In genomic region chr2:14079576-14079975, GRCh38 we compare ENCODE assay signal across 23 cellular contexts.
DNase-seq lines count a peak whose midpoint lies in the region; ATAC-seq, FAIRE-seq and TF ChIP-seq lines count a peak whose summit lies in the region.
"Had no signal": no experiment of that assay in that cellular context is flagged by ENCODE, and none has a peak within 500 bp of the region (broad histone marks: within the 10 kb centered on the region; RNA-seq: fewer than 3 reads in every experiment).

No MANE protein-coding gene starts in this region.

- H3K27ac Mint-ChIP-seq in GM23338: no peak overlapping the region
- H3K27ac Mint-ChIP-seq: B cell; CD4-positive, alpha-beta T cell; CD8-positive, alpha-beta T cell had no signal

- H4K20me1 ChIP-seq in GM23338 (replicated peaks; ENCODE audit: insufficient read depth) (no peaks in the 10 kb centered on the region), GM12878 (ENCODE audit: control insufficient read depth, insufficient read depth) (no peaks in the 10 kb centered on the region)
- H4K20me1 ChIP-seq: BLaER1 treated with 17β-estradiol and CSF1 and Interleukin-3, amounts not matched to agents 10 nM and 100 nM had no signal

- H3K4me3 Mint-ChIP-seq in GM23338: no peak overlapping the region
- H3K4me3 Mint-ChIP-seq: B cell; CD4-positive, alpha-beta T cell; CD8-positive, alpha-beta T cell had no signal

- peaks cover 1% of the 10 kb centered on the region for H3K27me3 Mint-ChIP-seq in GM23338 (ENCODE audit: insufficient read depth, low read depth, poor library complexity)
- H3K27me3 Mint-ChIP-seq: B cell; CD4-positive, alpha-beta T cell had no signal

- CTCF ChIA-PET in GM12878 (lab: Yijun Ruan, JAX): no interaction called here

- H3K9me3 ChIP-seq in GM12878 (replicated peaks; ENCODE audit: control insufficient read depth, insufficient read depth, low read length) (no peaks in the 10 kb centered on the region; the same call in 2 of the 3 replicates), stomach (peaks cover 0 to 5% (median 0%) of the 10 kb centered on the region in 4 donors)
- H3K9me3 ChIP-seq: Caco-2 had no signal

- TF ChIP-seq EP300 in GM12878 (IDR thresholded peaks at IDR 0.05; ENCODE audit: borderline replicate concordance in 1 of 2, control insufficient read depth in 1 of 2, low read depth in 2 of 2, low read length in 2 of 2): no peak
- TF ChIP-seq EP300 in stomach (IDR thresholded peaks at IDR 0.05): no peak

- peaks cover 17% of the 10 kb centered on the region for H3K4me1 Mint-ChIP-seq in GM23338
- H3K4me1 Mint-ChIP-seq: B cell had no signal

- no peak overlapping the region for H3K9ac ChIP-seq in GM12878 (ENCODE audit: control insufficient read depth, insufficient read depth, low read length)
- H3K9ac ChIP-seq: BLaER1 treated with 17β-estradiol and CSF1 and Interleukin-3, amounts not matched to agents 10 nM and 100 nM had no signal

- no peak overlapping the region for H3K27ac ChIP-seq in GM23338 (ENCODE audit: low read depth)
- no peak overlapping the region for H3K27ac ChIP-seq in GM12878 (ENCODE audit: control insufficient read depth, insufficient read depth)
- no peak overlapping the region for H3K27ac ChIP-seq in stomach
- H3K27ac ChIP-seq: C4-2B had no signal

- H3K36me3 Mint-ChIP-seq in GM23338 (ENCODE audit: low read depth): peaks cover 16% of the 10 kb centered on the region; the same call in 2 of the 3 replicates
- H3K36me3 Mint-ChIP-seq: CD8-positive, alpha-beta T cell had no signal

- H3K9me2 ChIP-seq in GM23338 (ENCODE audit: insufficient read depth): no peaks in the 10 kb centered on the region

- H2AFZ ChIP-seq in GM23338: no peak overlapping the region
- no peak overlapping the region for H2AFZ ChIP-seq in GM12878 (ENCODE audit: control insufficient read depth, low read depth, low read length)

- ATAC-seq in GM23338: no peak
- ATAC-seq in GM12878: no peak
- no peak for ATAC-seq in HG03439 (IDR thresholded peaks at IDR 0.05; ENCODE audit: unreplicated experiment)
- no peak for ATAC-seq in GM21526 (IDR thresholded peaks at IDR 0.05; ENCODE audit: low FRiP score, unreplicated experiment)
- ATAC-seq: CD8-positive, alpha-beta T cell had no signal

- no peaks in the 10 kb centered on the region for H3K27me3 ChIP-seq in GM23338 (ENCODE audit: insufficient read depth)
- H3K27me3 ChIP-seq in GM12878 (replicated peaks in 1 of 2; ENCODE audit: control insufficient read depth in 2 of 2, insufficient read depth in 2 of 2, low read length in 1 of 2): no peaks in the 10 kb centered on the region
- H3K27me3 ChIP-seq in stomach: no peaks in the 10 kb centered on the region
- H3K27me3 ChIP-seq: BLaER1 treated with 17β-estradiol and CSF1 and Interleukin-3, amounts not matched to agents 10 nM and 100 nM had no signal

- peaks cover 16% of the 10 kb centered on the region; the same call in 2 of the 3 replicates for H3K9me3 Mint-ChIP-seq in GM23338
- H3K9me3 Mint-ChIP-seq: CD4-positive, alpha-beta T cell had no signal

- TF ChIP-seq RAD21 in GM12878 (IDR thresholded peaks at IDR 0.05; ENCODE audit: insufficient read depth, low read depth, low read length): no peak

- H3K4me2 ChIP-seq in GM23338: 0 out of 2 replicates have a peak overlapping the region, but pooled peaks have one; percentile 1
- no peak overlapping the region for H3K4me2 ChIP-seq in GM12878 (ENCODE audit: control insufficient read depth, insufficient read depth)

- no TSS peak for BruUV-seq in GM12878 (replicated peaks; lab: Mats Ljungman, UMichigan)

- 8% methylated on average over 3 of the region's 3 CpGs for WGBS in GM12878 (ENCODE audit: insufficient coverage, insufficient replicate concordance, low lambda C conversion rate, missing lambda C conversion rate)
- WGBS in stomach, 5 donors: 64 to 84% (median 78%) methylated on average over 3 of the region's 3 CpGs

- intact Hi-C loops in GM12878 (cut with micrococcal nuclease; ENCODE audit: unreplicated experiment): no loop called here
- intact Hi-C loops in stomach (cut with DNase I; ENCODE audit: low total_unique reads): no loop called here

- FAIRE-seq in GM12891 (lab: Jason Lieb, UNC): no peak
- no peak for FAIRE-seq in GM12878 (lab: Jason Lieb, UNC)
- FAIRE-seq: A204.1, D721Med, G401.6, GM19239 had no signal

- TF ChIP-seq CTCF in GM23338 (conservative IDR thresholded peaks at IDR 0.05; ENCODE audit: low read depth in 2 of 2) (no peak), GM12878 (IDR thresholded peaks at IDR 0.05 in 2 of 3, conservative IDR thresholded peaks at IDR 0.05 in 1 of 3; ENCODE audit: control insufficient read depth in 2 of 3, extremely low read depth in 1 of 3, insufficient read depth in 1 of 3, low read depth in 3 of 3, low read length in 3 of 3) (no peak), stomach (IDR thresholded peaks at IDR 0.05) (no peak)

- in situ Hi-C loops in GM12878 (cut with MboI): no loop called here

- DNase-seq in GM12891 (ENCODE audit: insufficient read length, low spot score): no peak
- no peak for DNase-seq in GM23338 (ENCODE audit: low spot score)
- peak; percentile 13 for DNase-seq in OCI-M1 (lab: John Stamatoyannopoulos, UW)
- no peak for DNase-seq in GM12878 (ENCODE audit: low read depth, low spot score)
- DNase-seq in Ammon's horn (ENCODE audit: low spot score): no peak
- DNase-seq in stomach: no peak
- DNase-seq: 8988T; ACHN; Caco-2; Calu3; CD4-positive, alpha-beta T cell; CD8-positive, alpha-beta T cell; DMS79 treated with DMSO at 0.1 percent for 48 hours; GF-D8 had no signal

- H3F3A ChIP-seq in GM23338 (replicated peaks; ENCODE audit: low read depth): no peaks in the 10 kb centered on the region

- H3K36me3 ChIP-seq in GM23338 (ENCODE audit: insufficient read depth): no peaks in the 10 kb centered on the region
- no peaks in the 10 kb centered on the region for H3K36me3 ChIP-seq in GM12878 (ENCODE audit: control insufficient read depth in 2 of 2, insufficient read depth in 2 of 2, low read length in 1 of 2)
- no peaks in the 10 kb centered on the region for H3K36me3 ChIP-seq in stomach
- H3K36me3 ChIP-seq: BLaER1 treated with 17β-estradiol and CSF1 and Interleukin-3, amounts not matched to agents 10 nM and 100 nM had no signal

- RAD21 ChIA-PET in GM12878 (lab: Charles Lee; ENCODE audit: unreplicated experiment): no interaction called here

- no peaks in the 10 kb centered on the region for H3K79me2 ChIP-seq in GM23338 (replicated peaks; ENCODE audit: insufficient read depth)
- no peaks in the 10 kb centered on the region for H3K79me2 ChIP-seq in GM12878 (ENCODE audit: control insufficient read depth, insufficient read depth, low read length)

- H3K4me1 ChIP-seq in GM23338 (ENCODE audit: insufficient read depth) (peaks cover 13% of the 10 kb centered on the region), GM12878 (ENCODE audit: control insufficient read depth, insufficient read depth, low read length) (no peaks in the 10 kb centered on the region), stomach (no peaks in the 10 kb centered on the region)
- H3K4me1 ChIP-seq: Caco-2 had no signal

- no peak for TF ChIP-seq POLR2A in GM12891 (IDR thresholded peaks at IDR 0.05; ENCODE audit: low read depth, low read length)
- no peak for TF ChIP-seq POLR2A in GM12878 (IDR thresholded peaks at IDR 0.05; ENCODE audit: low read depth, low read length)
- no peak for TF ChIP-seq POLR2A in stomach (IDR thresholded peaks at IDR 0.05)

- H3K4me3 ChIP-seq in GM23338 (no peak overlapping the region), GM12878 (no peak overlapping the region), stomach (no peak overlapping the region)
- H3K4me3 ChIP-seq: BLaER1 treated with 17β-estradiol and CSF1 and Interleukin-3, amounts not matched to agents 10 nM and 100 nM had no signal

- POLR2A ChIA-PET in GM12878 (lab: Charles Lee): no interaction called here

- SMC1A ChIA-PET in GM12878 (lab: Charles Lee; ENCODE audit: uncharacterized antibody, unreplicated experiment): interaction anchor here (1.0 kb wide), 1 partner anchor 10 kb away, joined by 3 read pairs; no protein-coding TSS in a partner anchor

TF ChIP-seq in GM12891, 5 proteins besides CTCF, POLR2A, EP300 and RAD21:
- TF ChIP-seq POU2F2 (IDR thresholded peaks at IDR 0.05; ENCODE audit: low read depth, low read length): no peak
- peak; percentile 24; the same call in 1 of the 2 replicates for TF ChIP-seq SPI1 (IDR thresholded peaks at IDR 0.05; ENCODE audit: low read depth, low read length)
- TF ChIP-seq POLR2AphosphoS5 (IDR thresholded peaks at IDR 0.05; ENCODE audit: low read depth, low read length): no peak
- TF ChIP-seq PAX5 (IDR thresholded peaks at IDR 0.05; ENCODE audit: insufficient read depth, low read length, severe bottlenecking): no peak
- no peak for TF ChIP-seq TAF1 (IDR thresholded peaks at IDR 0.05; ENCODE audit: low read depth, low read length)
TF ChIP-seq in GM12891: peak in this region for 1.

TF ChIP-seq in GM23338, 12 proteins besides CTCF, POLR2A, EP300 and RAD21:
- TF ChIP-seq EZH2phosphoT487 (IDR thresholded peaks at IDR 0.05; ENCODE audit: unreplicated experiment) (no peak), NANOG (IDR thresholded peaks at IDR 0.05; ENCODE audit: borderline replicate concordance) (no peak), STAT1 (IDR thresholded peaks at IDR 0.05; ENCODE audit: unreplicated experiment) (no peak), ETS1 (IDR thresholded peaks at IDR 0.05) (no peak), POLR2AphosphoS5 (IDR thresholded peaks at IDR 0.05; ENCODE audit: low read depth) (no peak)

TF ChIP-seq in GM12878, 131 proteins besides CTCF, POLR2A, EP300 and RAD21 (continues in another document):
- no peak for TF ChIP-seq NRF1 (conservative IDR thresholded peaks at IDR 0.05; ENCODE audit: low read depth, low read length)
- no peak for TF ChIP-seq WRNIP1 (IDR thresholded peaks at IDR 0.05; ENCODE audit: borderline replicate concordance, low read depth, low read length)
- peak; percentile 68; the same call in 1 of the 2 replicates for TF ChIP-seq SPI1 (IDR thresholded peaks at IDR 0.05; ENCODE audit: borderline replicate concordance, insufficient read depth, low read depth, low read length)
